ENCODE assay signal across 1 cellular context in the genomic region with DNA sequence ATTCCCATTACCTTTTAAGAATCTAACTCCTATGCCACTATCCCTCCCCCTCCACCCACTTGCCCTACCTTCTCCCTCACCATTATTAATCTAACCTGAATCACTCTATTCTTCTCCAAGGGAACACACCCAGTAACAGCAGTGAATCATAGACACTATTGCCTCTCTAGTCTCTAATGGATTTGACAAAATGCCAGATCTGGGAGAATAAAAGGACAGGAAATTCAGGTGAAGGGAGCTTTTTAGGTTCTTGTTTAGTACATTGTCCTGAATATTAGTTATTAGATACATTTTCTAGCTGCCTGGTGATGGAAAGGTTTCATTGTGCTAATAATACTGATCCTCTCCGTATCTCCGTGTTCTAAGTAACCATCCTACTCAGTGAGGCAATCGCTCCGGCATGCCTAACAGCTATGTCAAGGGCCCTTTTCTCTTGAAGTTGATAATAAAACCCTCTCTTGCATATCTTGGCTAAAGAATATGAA.
TF ChIP-seq lines count a peak whose summit lies in the region.

No MANE protein-coding gene starts in this region.

TF ChIP-seq in HEK293, 187 proteins besides CTCF, POLR2A, EP300 and RAD21 (continued from another document):
- TF ChIP-seq, protein P1, sequence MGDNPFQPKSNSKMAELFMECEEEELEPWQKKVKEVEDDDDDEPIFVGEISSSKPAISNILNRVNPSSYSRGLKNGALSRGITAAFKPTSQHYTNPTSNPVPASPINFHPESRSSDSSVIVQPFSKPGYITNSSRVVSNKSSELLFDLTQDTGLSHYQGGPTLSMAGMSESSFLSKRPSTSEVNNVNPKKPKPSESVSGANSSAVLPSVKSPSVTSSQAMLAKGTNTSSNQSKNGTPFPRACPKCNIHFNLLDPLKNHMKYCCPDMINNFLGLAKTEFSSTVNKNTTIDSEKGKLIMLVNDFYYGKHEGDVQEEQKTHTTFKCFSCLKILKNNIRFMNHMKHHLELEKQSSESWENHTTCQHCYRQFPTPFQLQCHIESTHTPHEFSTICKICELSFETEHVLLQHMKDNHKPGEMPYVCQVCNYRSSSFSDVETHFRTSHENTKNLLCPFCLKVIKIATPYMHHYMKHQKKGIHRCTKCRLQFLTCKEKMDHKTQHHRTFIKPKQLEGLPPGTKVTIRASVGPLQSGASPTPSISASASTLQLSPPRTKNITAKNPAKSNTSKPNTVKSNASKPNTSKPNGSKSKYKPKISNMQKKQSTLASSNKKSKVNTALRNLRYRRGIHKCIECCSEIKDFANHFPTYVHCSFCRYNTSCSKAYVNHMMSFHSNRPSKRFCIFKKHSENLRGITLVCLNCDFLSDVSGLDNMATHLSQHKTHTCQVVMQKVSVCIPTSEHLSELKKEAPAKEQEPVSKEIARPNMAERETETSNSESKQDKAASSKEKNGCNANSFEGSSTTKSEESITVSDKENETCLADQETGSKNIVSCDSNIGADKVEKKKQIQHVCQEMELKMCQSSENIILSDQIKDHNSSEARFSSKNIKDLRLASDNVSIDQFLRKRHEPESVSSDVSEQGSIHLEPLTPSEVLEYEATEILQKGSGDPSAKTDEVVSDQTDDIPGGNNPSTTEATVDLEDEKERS (tag by site-specific recombination; IDR thresholded peaks at IDR 0.05), result no peak
- TF ChIP-seq ZBTB6 (tag by site-specific recombination; IDR thresholded peaks at IDR 0.05), result no peak
- TF ChIP-seq ZFHX2 (tag by site-specific recombination; conservative IDR thresholded peaks at IDR 0.05), result peak; percentile 54
- TF ChIP-seq ZXDB (tag by site-specific recombination; IDR thresholded peaks at IDR 0.05), result no peak
- no peak for TF ChIP-seq ZNF274 (IDR thresholded peaks at IDR 0.05; ENCODE audit: low read length)
- TF ChIP-seq ZNF274 (tag by site-specific recombination; IDR thresholded peaks at IDR 0.05; ENCODE audit: borderline replicate concordance), result no peak
TF ChIP-seq in HEK293: peak in this region for 2.
